In genomic region chr16:70576431-70577255, GRCh38 we compare ENCODE assay signal across 8 cellular contexts. TPM values are rescaled to one million over a fixed set of nuclear protein-coding genes. Genes with fewer than 3 reads are reported as not detected.
DNase-seq lines count a peak whose midpoint lies in the region; ATAC-seq and TF ChIP-seq lines count a peak whose summit lies in the region.

No MANE protein-coding gene starts in this region.

- H3K4me3 Mint-ChIP-seq in activated CD8-positive, alpha-beta T cell treated with anti-CD3 and anti-CD28 coated beads for 36 hours, result no peak overlapping the region

- peaks cover 30% of the 10 kb centered on the region for H3K4me1 Mint-ChIP-seq in activated CD8-positive, alpha-beta T cell treated with anti-CD3 and anti-CD28 coated beads for 36 hours (ENCODE audit: low read depth)

- TF ChIP-seq CTCF in activated CD8-positive, alpha-beta T cell treated with anti-CD3 and anti-CD28 coated beads for 36 hours (IDR thresholded peaks at IDR 0.05), result no peak

- intact Hi-C loops in activated CD8-positive, alpha-beta T cell treated with anti-CD3 and anti-CD28 coated beads for 36 hours (cut with micrococcal nuclease), result no loop called here

- DNase-seq in NCI-H748 (lab: John Stamatoyannopoulos, UW; ENCODE audit: unreplicated experiment) (peak; percentile 9), NCI-H748 treated with DMSO at 0.1 percent for 48 hours (lab: John Stamatoyannopoulos, UW) (no peak), HS-27A (ENCODE audit: low read depth) (peak; percentile 59), left lobe of liver (ENCODE audit: low spot score) (no peak), NCI-H774 (lab: John Stamatoyannopoulos, UW) (no peak), T1000 (lab: John Stamatoyannopoulos, UW) (no peak)
- DNase-seq in activated CD8-positive, alpha-beta T cell treated with anti-CD3 and anti-CD28 coated beads for 36 hours, result no peak

- ATAC-seq in GM21528 (IDR thresholded peaks at IDR 0.05; ENCODE audit: low FRiP score, unreplicated experiment) (peak; percentile 63), left lobe of liver (peak; percentile 70)
- peak; percentile 18 for ATAC-seq in activated CD8-positive, alpha-beta T cell treated with anti-CD3 and anti-CD28 coated beads for 36 hours

- peaks cover 35% of the 10 kb centered on the region for H3K36me3 Mint-ChIP-seq in activated CD8-positive, alpha-beta T cell treated with anti-CD3 and anti-CD28 coated beads for 36 hours (ENCODE audit: low read depth)

- CTCF ChIA-PET in activated CD8-positive, alpha-beta T cell treated with anti-CD3 and anti-CD28 coated beads for 36 hours (lab: Charles Lee), result no interaction called here

- POLR2A ChIA-PET in activated CD8-positive, alpha-beta T cell treated with anti-CD3 and anti-CD28 coated beads for 36 hours (lab: Charles Lee), result interaction anchor here (0.6 to 1.6 kb wide), 7 partner anchors 8 to 324 kb away, joined by 3 to 5 read pairs (median 3); no protein-coding TSS in a partner anchor

- H3K27me3 Mint-ChIP-seq in activated CD8-positive, alpha-beta T cell treated with anti-CD3 and anti-CD28 coated beads for 36 hours, result no peaks in the 10 kb centered on the region

- H3K9me3 Mint-ChIP-seq in activated CD8-positive, alpha-beta T cell treated with anti-CD3 and anti-CD28 coated beads for 36 hours, result no peaks in the 10 kb centered on the region

- H3K27ac Mint-ChIP-seq in activated CD8-positive, alpha-beta T cell treated with anti-CD3 and anti-CD28 coated beads for 36 hours, result peak overlapping the region; percentile 56

RNA-seq across cellular contexts. Expression of gene SF3B3, which starts 53.0 kb away (rescaled TPM):
- 100 to 1,000 TPM; 543 to 552 TPM for total RNA-seq in activated CD8-positive, alpha-beta T cell treated with anti-CD3 and anti-CD28 coated beads for 36 hours
- total RNA-seq in left lobe of liver, result 92.3 TPM

RNA-seq across cellular contexts. Expression of gene COG4, which starts 53.3 kb away (rescaled TPM):
- 10 to 100 TPM; 38.0 to 39.0 TPM for total RNA-seq in activated CD8-positive, alpha-beta T cell treated with anti-CD3 and anti-CD28 coated beads for 36 hours
- total RNA-seq in left lobe of liver, result 31.2 TPM

Comparison
In these comparisons a context has a peak if more than half of its experiments do, and no peak if none do; other contexts are left out.
1. DNase-seq: peak in NCI-H748 (single experiment) and HS-27A (single experiment); none in NCI-H748 treated with DMSO at 0.1 percent for 48 hours (single experiment), activated CD8-positive, alpha-beta T cell treated with anti-CD3 and anti-CD28 coated beads for 36 hours (single experiment), left lobe of liver (single experiment), NCI-H774 (single experiment) and T1000 (single experiment).
2. ATAC-seq: peak in every context shown above with its lines; median percentile 70 in left lobe of liver; 63 in GM21528; 18 in activated CD8-positive, alpha-beta T cell treated with anti-CD3 and anti-CD28 coated beads for 36 hours.